ENCODE assay signal across 21 cellular contexts in genomic region chr3:28672411-28672810, GRCh38.
DNase-seq lines count a peak whose midpoint lies in the region; ATAC-seq and TF ChIP-seq lines count a peak whose summit lies in the region.
"Had no signal": no experiment of that assay in that cellular context is flagged by ENCODE, and none has a peak within 500 bp of the region (broad histone marks: within the 10 kb centered on the region; RNA-seq: fewer than 3 reads in every experiment).

No MANE protein-coding gene starts in this region.

- POLR2A ChIA-PET in CD4-positive, alpha-beta T cell (lab: Charles Lee), result no interaction called here

- 0 out of 2 replicates have a peak, but pooled peaks cover 3% of the 10 kb centered on the region for H3K79me2 ChIP-seq in GM23338 (replicated peaks; ENCODE audit: insufficient read depth)

- no peaks in the 10 kb centered on the region for H3K36me3 ChIP-seq in GM23338 (ENCODE audit: insufficient read depth)

- H3K27ac Mint-ChIP-seq in GM23338 (peak overlapping the region; percentile 14; the same call in 1 of the 2 replicates), nephron progenitor cell (peak overlapping the region; percentile 31)
- no peak overlapping the region for H3K27ac Mint-ChIP-seq in CD4-positive, alpha-beta T cell
- H3K27ac Mint-ChIP-seq: CD8-positive, alpha-beta T cell had no signal

- H3K4me3 Mint-ChIP-seq in GM23338 (no peak overlapping the region), nephron progenitor cell (no peak overlapping the region)
- H3K4me3 Mint-ChIP-seq in CD4-positive, alpha-beta T cell, result no peak overlapping the region
- H3K4me3 Mint-ChIP-seq: CD8-positive, alpha-beta T cell; H9 had no signal

- H3K27me3 ChIP-seq in GM23338 (ENCODE audit: insufficient read depth), result no peaks in the 10 kb centered on the region
- no peaks in the 10 kb centered on the region for H3K27me3 ChIP-seq in CD4-positive, alpha-beta T cell (ENCODE audit: control insufficient read depth, insufficient read depth, low read length)

- no peaks in the 10 kb centered on the region for H3F3A ChIP-seq in GM23338 (replicated peaks; ENCODE audit: low read depth)

- TF ChIP-seq CTCF in GM23338 (conservative IDR thresholded peaks at IDR 0.05; ENCODE audit: low read depth in 2 of 2) (no peak), nephron progenitor cell (IDR thresholded peaks at IDR 0.05) (no peak)
- no peak for TF ChIP-seq CTCF in CD4-positive, alpha-beta T cell (IDR thresholded peaks at IDR 0.05)

- no peak overlapping the region for H2AFZ ChIP-seq in GM23338
- H2AFZ ChIP-seq: GM23248 had no signal

- H3K4me1 Mint-ChIP-seq in GM23338 (peaks cover 28% of the 10 kb centered on the region), nephron progenitor cell (peaks cover 54% of the 10 kb centered on the region)
- H3K4me1 Mint-ChIP-seq in CD4-positive, alpha-beta T cell (ENCODE audit: low read depth), result no peaks in the 10 kb centered on the region

- peak; percentile 15 for DNase-seq in AG20443 (ENCODE audit: low spot score)
- DNase-seq in GM23338 (ENCODE audit: low spot score), result no peak
- DNase-seq in islet precursor cell, result peak; percentile 54
- no peak for DNase-seq in nephron progenitor cell
- no peak for DNase-seq in stimulated activated CD4-positive, alpha-beta T cell treated with anti-CD3 and anti-CD28 coated beads, Interleukin-2, amount 100 ng/mL, for 24 hours
- no peak for DNase-seq in CD4-positive, alpha-beta T cell
- no peak for DNase-seq in activated CD4-positive, CD25-positive, alpha-beta regulatory T cell (lab: John Stamatoyannopoulos, UW)
- DNase-seq: AML-193; C1 segment of cervical spinal cord; Caco-2; CD8-positive, alpha-beta T cell; DMS153; DND-41; EL; GDM1; GM23248; H9 had no signal

- H4K20me1 ChIP-seq in GM23338 (replicated peaks; ENCODE audit: insufficient read depth), result no peaks in the 10 kb centered on the region

- CTCF ChIA-PET in CD4-positive, alpha-beta T cell (lab: Charles Lee), result no interaction called here

- H3K36me3 Mint-ChIP-seq in GM23338 (ENCODE audit: low read depth) (no peaks in the 10 kb centered on the region), nephron progenitor cell (ENCODE audit: low read depth) (no peaks in the 10 kb centered on the region)
- no peaks in the 10 kb centered on the region for H3K36me3 Mint-ChIP-seq in CD4-positive, alpha-beta T cell (ENCODE audit: low read depth)
- H3K36me3 Mint-ChIP-seq: CD8-positive, alpha-beta T cell had no signal

- H3K27me3 Mint-ChIP-seq in GM23338 (ENCODE audit: insufficient read depth, low read depth, poor library complexity), result peaks cover 8% of the 10 kb centered on the region
- no peaks in the 10 kb centered on the region for H3K27me3 Mint-ChIP-seq in nephron progenitor cell (ENCODE audit: low read depth, poor library complexity)
- H3K27me3 Mint-ChIP-seq in CD4-positive, alpha-beta T cell, result peaks cover 12% of the 10 kb centered on the region

- H3K9me3 Mint-ChIP-seq in GM23338 (no peaks in the 10 kb centered on the region), nephron progenitor cell (no peaks in the 10 kb centered on the region)
- H3K9me3 Mint-ChIP-seq in CD4-positive, alpha-beta T cell, result no peaks in the 10 kb centered on the region
- H3K9me3 Mint-ChIP-seq: CD8-positive, alpha-beta T cell had no signal

- no peak overlapping the region for H3K27ac ChIP-seq in GM23338 (ENCODE audit: low read depth)
- H3K27ac ChIP-seq in CD4-positive, alpha-beta T cell (ENCODE audit: low read depth, low read length), result no peak overlapping the region
- H3K27ac ChIP-seq: 22Rv1, GM23248 had no signal

- H3K4me1 ChIP-seq in GM23338 (ENCODE audit: insufficient read depth), result peaks cover 20% of the 10 kb centered on the region; the same call in 1 of the 2 replicates
- H3K4me1 ChIP-seq: Caco-2 had no signal

- H3K9me2 ChIP-seq in GM23338 (ENCODE audit: insufficient read depth), result 0 out of 2 replicates have a peak, but pooled peaks cover 8% of the 10 kb centered on the region

- no peak overlapping the region for H3K4me3 ChIP-seq in GM23338
- H3K4me3 ChIP-seq: GM12878, GM23248 had no signal

- intact Hi-C loops in CD4-positive, alpha-beta T cell (cut with DNase I, micrococcal nuclease), result no loop called here

- ATAC-seq in GM23338 (no peak), HG03095 (IDR thresholded peaks at IDR 0.05; ENCODE audit: unreplicated experiment) (no peak)
- no peak for ATAC-seq in CD4-positive, alpha-beta T cell (ENCODE audit: poor library complexity)
- ATAC-seq: CD8-positive, alpha-beta T cell; GM12878; HCT116 had no signal

- no peak overlapping the region for H3K4me2 ChIP-seq in GM23338

- no peaks in the 10 kb centered on the region for H3K9me3 ChIP-seq in CD4-positive, alpha-beta T cell (ENCODE audit: control insufficient read depth, low read length)
- H3K9me3 ChIP-seq: Caco-2 had no signal

TF ChIP-seq in GM23338, 12 proteins besides CTCF, POLR2A, EP300 and RAD21:
- TF ChIP-seq EZH2 (IDR thresholded peaks at IDR 0.05; ENCODE audit: low read depth, unreplicated experiment), result no peak
- TF ChIP-seq JUNB (IDR thresholded peaks at IDR 0.05; ENCODE audit: unreplicated experiment), result no peak
- no peak for TF ChIP-seq STAT1 (IDR thresholded peaks at IDR 0.05; ENCODE audit: unreplicated experiment)
- TF ChIP-seq POLR2AphosphoS5 (IDR thresholded peaks at IDR 0.05; ENCODE audit: low read depth), result no peak
- no peak for TF ChIP-seq ZNF331 (CRISPR knock-in tag; IDR thresholded peaks at IDR 0.05; ENCODE audit: low read depth)
- no peak for TF ChIP-seq NANOG (IDR thresholded peaks at IDR 0.05; ENCODE audit: borderline replicate concordance)
- no peak for TF ChIP-seq EZH2phosphoT487 (IDR thresholded peaks at IDR 0.05; ENCODE audit: unreplicated experiment)
- no peak for TF ChIP-seq CREB1 (CRISPR knock-in tag; IDR thresholded peaks at IDR 0.05; ENCODE audit: low read depth)
- no peak for TF ChIP-seq ZNF114 (CRISPR knock-in tag; IDR thresholded peaks at IDR 0.05)
TF ChIP-seq in GM23338: peak in this region for 0.

Comparison
In these comparisons a context has a peak if more than half of its experiments do, and no peak if none do; other contexts are left out.
1. DNase-seq: peak in AG20443 (single experiment) and islet precursor cell (single experiment); none in GM23338 (single experiment), nephron progenitor cell (single experiment), stimulated activated CD4-positive, alpha-beta T cell treated with anti-CD3 and anti-CD28 coated beads, Interleukin-2, amount 100 ng/mL, for 24 hours (0 of 2), CD4-positive, alpha-beta T cell (0 of 10) and activated CD4-positive, CD25-positive, alpha-beta regulatory T cell (0 of 4).